In the genomic region with DNA sequence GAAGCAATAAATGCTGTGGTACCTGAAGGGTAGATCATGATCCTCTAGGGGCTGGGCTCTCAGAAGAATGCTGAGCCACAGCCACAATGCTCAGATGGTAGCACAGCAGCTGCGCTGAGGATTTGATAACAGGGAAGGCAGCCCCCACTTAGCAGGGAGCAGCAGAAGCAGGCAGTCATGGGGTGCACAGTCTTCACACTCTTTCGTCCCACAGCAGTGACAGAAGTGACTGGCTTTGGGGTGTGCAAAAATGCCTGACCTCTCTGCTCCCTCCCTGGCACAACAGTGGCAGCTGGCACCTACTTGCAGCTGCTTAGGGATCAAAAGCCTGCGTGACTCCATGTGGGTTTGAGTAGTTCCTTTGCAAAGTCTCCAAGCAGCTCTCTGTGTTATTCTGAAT, we compare ENCODE assay signal across 19 cellular contexts.
DNase-seq lines count a peak whose midpoint lies in the region; ATAC-seq and TF ChIP-seq lines count a peak whose summit lies in the region.
"Had no signal": no experiment of that assay in that cellular context is flagged by ENCODE, and none has a peak within 500 bp of the region (broad histone marks: within the 10 kb centered on the region; RNA-seq: fewer than 3 reads in every experiment).

No MANE protein-coding gene starts in this region.

- H2BK120ac ChIP-seq in trophoblast cell (ENCODE audit: insufficient read depth, low read length, poor library complexity), result peak overlapping the region; percentile 35

- no peak overlapping the region for H3K4me2 ChIP-seq in trophoblast cell (ENCODE audit: low read length)
- no peak overlapping the region for H3K4me2 ChIP-seq in GM23248 (ENCODE audit: unreplicated experiment)
- H3K4me2 ChIP-seq: BLaER1 treated with 17β-estradiol and CSF1 and Interleukin-3, amounts not matched to agents 10 nM and 100 nM had no signal

- H3K23ac ChIP-seq in trophoblast cell (ENCODE audit: low read length), result no peak overlapping the region

- H2AFZ ChIP-seq in trophoblast cell (ENCODE audit: insufficient read depth, low read length, poor library complexity) (no peak overlapping the region), GM23248 (no peak overlapping the region)

- TF ChIP-seq CTCF in endodermal cell (conservative IDR thresholded peaks at IDR 0.05), result no peak
- TF ChIP-seq CTCF in upper lobe of right lung (IDR thresholded peaks at IDR 0.05), result no peak
- TF ChIP-seq CTCF in BE2C (IDR thresholded peaks at IDR 0.05; ENCODE audit: low read depth, low read length), result no peak

- no peaks in the 10 kb centered on the region for H3K79me2 ChIP-seq in trophoblast cell (ENCODE audit: control insufficient read depth, insufficient read depth, low read length, poor library complexity)
- no peaks in the 10 kb centered on the region for H3K79me2 ChIP-seq in GM23248 (ENCODE audit: insufficient read depth)

- H3K4me1 Mint-ChIP-seq in endodermal cell, result peaks cover 8% of the 10 kb centered on the region
- H3K4me1 Mint-ChIP-seq: B cell; CD8-positive, alpha-beta memory T cell had no signal

- H3K27me3 ChIP-seq in endodermal cell (ENCODE audit: control insufficient read depth, insufficient read depth, low read length, poor library complexity, severe bottlenecking), result no peaks in the 10 kb centered on the region
- H3K27me3 ChIP-seq in trophoblast cell (ENCODE audit: insufficient read depth, low read length), result no peaks in the 10 kb centered on the region
- H3K27me3 ChIP-seq in upper lobe of right lung, result no peaks in the 10 kb centered on the region
- no peaks in the 10 kb centered on the region for H3K27me3 ChIP-seq in BE2C
- no peaks in the 10 kb centered on the region for H3K27me3 ChIP-seq in GM23248 (replicated peaks; ENCODE audit: insufficient read depth)
- H3K27me3 ChIP-seq: BLaER1 treated with 17β-estradiol and CSF1 and Interleukin-3, amounts not matched to agents 10 nM and 100 nM had no signal

- H3K4me3 ChIP-seq in endodermal cell (ENCODE audit: low read length), result no peak overlapping the region
- H3K4me3 ChIP-seq in trophoblast cell (ENCODE audit: low read depth, low read length), result no peak overlapping the region
- H3K4me3 ChIP-seq in upper lobe of right lung, result no peak overlapping the region
- no peak overlapping the region for H3K4me3 ChIP-seq in BE2C (ENCODE audit: low read depth, low read length)
- no peak overlapping the region for H3K4me3 ChIP-seq in GM23248
- H3K4me3 ChIP-seq: BLaER1 treated with 17β-estradiol and CSF1 and Interleukin-3, amounts not matched to agents 10 nM and 100 nM had no signal

- DNase-seq in LHCN-M2 (ENCODE audit: low read depth), result peak; percentile 1
- peak; percentile 36 for DNase-seq in endodermal cell
- DNase-seq in trophoblast cell, result no peak
- DNase-seq in upper lobe of right lung, result no peak
- no peak for DNase-seq in BE2C
- DNase-seq in GM23248, result no peak
- no peak for DNase-seq in mucosa of gallbladder (ENCODE audit: low spot score)
- DNase-seq: CD4-positive, alpha-beta T cell; CD8-positive, alpha-beta memory T cell; DMS 273 treated with DMSO at 0.1 percent for 48 hours; DMS79; GF-D8; H9 had no signal

- H3K27ac Mint-ChIP-seq in endodermal cell, result no peak overlapping the region
- H3K27ac Mint-ChIP-seq: B cell; CD14-positive monocyte; CD4-positive, alpha-beta T cell; CD8-positive, alpha-beta memory T cell; H9 had no signal

- H3K27me3 Mint-ChIP-seq in endodermal cell (ENCODE audit: insufficient read depth), result no peaks in the 10 kb centered on the region
- H3K27me3 Mint-ChIP-seq: B cell; CD4-positive, alpha-beta T cell; CD8-positive, alpha-beta memory T cell had no signal

- H3K9me3 ChIP-seq in endodermal cell (ENCODE audit: control insufficient read depth, low read length), result peaks cover 28% of the 10 kb centered on the region
- H3K9me3 ChIP-seq in trophoblast cell (ENCODE audit: insufficient read depth, low read depth, low read length), result no peaks in the 10 kb centered on the region
- no peaks in the 10 kb centered on the region for H3K9me3 ChIP-seq in upper lobe of right lung
- no peaks in the 10 kb centered on the region for H3K9me3 ChIP-seq in BE2C
- H3K9me3 ChIP-seq in GM23248 (ENCODE audit: low read depth), result no peaks in the 10 kb centered on the region

- peaks cover 5% of the 10 kb centered on the region for H3K36me3 Mint-ChIP-seq in endodermal cell (ENCODE audit: low read depth)
- H3K36me3 Mint-ChIP-seq: CD14-positive monocyte; CD8-positive, alpha-beta memory T cell had no signal

- no peaks in the 10 kb centered on the region for H3F3A ChIP-seq in GM23248 (ENCODE audit: insufficient read depth)

- H3K4me1 ChIP-seq in endodermal cell (ENCODE audit: control insufficient read depth, insufficient read depth, low read length) (no peaks in the 10 kb centered on the region), trophoblast cell (ENCODE audit: control insufficient read depth in 1 of 2, insufficient read depth in 2 of 2, low read length in 2 of 2) (no peaks in the 10 kb centered on the region), upper lobe of right lung (no peaks in the 10 kb centered on the region), BE2C (no peaks in the 10 kb centered on the region), GM23248 (ENCODE audit: insufficient read depth) (no peaks in the 10 kb centered on the region)
- H3K4me1 ChIP-seq: BLaER1 treated with 17β-estradiol and CSF1 and Interleukin-3, amounts not matched to agents 10 nM and 100 nM had no signal

- H3K27ac ChIP-seq in endodermal cell (ENCODE audit: low read depth, low read length), result no peak overlapping the region
- H3K27ac ChIP-seq in trophoblast cell (ENCODE audit: low read depth, low read length), result no peak overlapping the region
- no peak overlapping the region for H3K27ac ChIP-seq in upper lobe of right lung
- no peak overlapping the region for H3K27ac ChIP-seq in GM23248
- H3K27ac ChIP-seq: 22Rv1; BLaER1 treated with 17β-estradiol and CSF1 and Interleukin-3, amounts not matched to agents 10 nM and 100 nM had no signal

- no peak overlapping the region for H3K18ac ChIP-seq in trophoblast cell (ENCODE audit: low read length)

- no peak overlapping the region for H3K14ac ChIP-seq in trophoblast cell (ENCODE audit: low read length)

- H4K91ac ChIP-seq in trophoblast cell (ENCODE audit: low read depth, low read length), result peak overlapping the region; percentile 52

- no peaks in the 10 kb centered on the region for H3K36me3 ChIP-seq in endodermal cell (ENCODE audit: control insufficient read depth, insufficient read depth, low read length)
- H3K36me3 ChIP-seq in trophoblast cell (ENCODE audit: control insufficient read depth in 1 of 2, insufficient read depth in 2 of 2, low read length in 2 of 2), result no peaks in the 10 kb centered on the region
- no peaks in the 10 kb centered on the region for H3K36me3 ChIP-seq in upper lobe of right lung
- no peaks in the 10 kb centered on the region for H3K36me3 ChIP-seq in BE2C
- H3K36me3 ChIP-seq in GM23248 (ENCODE audit: low read depth), result no peaks in the 10 kb centered on the region
- H3K36me3 ChIP-seq: BLaER1 treated with 17β-estradiol and CSF1 and Interleukin-3, amounts not matched to agents 10 nM and 100 nM had no signal

- no peaks in the 10 kb centered on the region for H3K9me2 ChIP-seq in GM23248 (ENCODE audit: insufficient read depth)

- 91 to 96% methylated on average over 3 of the region's 3 CpGs for WGBS in endodermal cell (ENCODE audit: insufficient coverage in 1 of 2, insufficient read length in 1 of 2), 2 experiments
- WGBS in trophoblast cell (ENCODE audit: extremely low coverage, insufficient coverage, insufficient read length), result no CpG with 5 or more reads among the region's 3 CpGs
- 31 to 38% methylated on average over 3 of the region's 3 CpGs for WGBS in GM23248 (ENCODE audit: low coverage in 1 of 2, low lambda C conversion rate in 2 of 2, missing lambda C conversion rate in 2 of 2), 2 experiments

- H3K4ac ChIP-seq in trophoblast cell (ENCODE audit: low read depth, low read length), result no peak overlapping the region

- in situ Hi-C loops in GM23248 (cut with MboI), result no loop called here

- no peak overlapping the region for H3K4me3 Mint-ChIP-seq in endodermal cell
- H3K4me3 Mint-ChIP-seq: B cell; CD14-positive monocyte; CD4-positive, alpha-beta T cell; CD8-positive, alpha-beta memory T cell; H9 had no signal

- no peaks in the 10 kb centered on the region; the same call in 1 of the 2 replicates for H4K20me1 ChIP-seq in GM23248 (ENCODE audit: insufficient read depth)
- H4K20me1 ChIP-seq: BLaER1 treated with 17β-estradiol and CSF1 and Interleukin-3, amounts not matched to agents 10 nM and 100 nM had no signal

- H3K79me1 ChIP-seq in trophoblast cell (ENCODE audit: low read length), result peaks cover 4% of the 10 kb centered on the region

- H2AK5ac ChIP-seq in trophoblast cell (ENCODE audit: low read length), result no peak overlapping the region

- no peak overlapping the region for H2BK5ac ChIP-seq in trophoblast cell (ENCODE audit: low read depth, low read length, poor library complexity)

- peak overlapping the region; percentile 2 for H2BK12ac ChIP-seq in trophoblast cell (ENCODE audit: low read length)

- H4K12ac ChIP-seq in trophoblast cell (ENCODE audit: low read depth, low read length), result no peak overlapping the region

- H3K9me3 Mint-ChIP-seq in endodermal cell, result peaks cover 26% of the 10 kb centered on the region

- no peak overlapping the region for H4K8ac ChIP-seq in trophoblast cell (ENCODE audit: low read depth, low read length)

- intact Hi-C loops in upper lobe of right lung (cut with DNase I), result no loop called here

- peak; percentile 32 for ATAC-seq in upper lobe of right lung
- ATAC-seq in HG02759 (IDR thresholded peaks at IDR 0.05; ENCODE audit: unreplicated experiment), result no peak
- ATAC-seq: HCT116 had no signal

- H3K9ac ChIP-seq in endodermal cell (ENCODE audit: extremely low read depth, low read length, poor library complexity, severe bottlenecking), result no peak overlapping the region
- no peak overlapping the region for H3K9ac ChIP-seq in trophoblast cell (ENCODE audit: low read length)
- no peak overlapping the region for H3K9ac ChIP-seq in GM23248
- H3K9ac ChIP-seq: BLaER1 treated with 17β-estradiol and CSF1 and Interleukin-3, amounts not matched to agents 10 nM and 100 nM had no signal

Comparison
In these comparisons a context has a peak if more than half of its experiments do, and no peak if none do; other contexts are left out.
1. DNase-seq: peak in LHCN-M2 (single experiment) and endodermal cell (single experiment); none in trophoblast cell (0 of 2), upper lobe of right lung (single experiment), BE2C (single experiment), GM23248 (single experiment) and mucosa of gallbladder (single experiment).